ENCODE assay signal across 8 cellular contexts in the genomic region with DNA sequence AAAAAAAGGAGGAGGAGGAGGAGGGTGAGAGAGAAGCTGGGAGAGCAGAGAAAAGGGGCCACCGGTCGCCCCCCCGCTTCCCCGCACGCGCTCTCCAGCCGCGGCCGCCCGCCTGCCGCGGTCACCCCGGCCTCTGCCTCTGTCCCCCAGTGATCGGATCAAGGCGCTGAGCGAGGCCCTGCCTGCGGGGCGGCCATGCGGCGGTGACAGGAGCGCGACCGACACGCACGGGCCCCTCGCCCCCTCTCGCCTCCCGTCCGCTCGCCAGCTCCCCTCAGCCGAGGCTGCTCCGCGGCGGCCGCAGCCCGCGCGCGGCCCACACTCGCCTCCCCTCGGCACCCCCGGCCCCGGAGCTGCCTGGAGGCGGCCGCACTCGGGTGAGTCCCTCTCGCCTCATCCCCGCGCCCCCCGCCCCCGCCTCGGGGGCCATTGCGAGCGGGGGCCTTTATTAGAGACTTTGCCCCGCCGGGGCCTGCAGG. TPM values are rescaled to one million over a fixed set of nuclear protein-coding genes. Genes with fewer than 3 reads are reported as not detected.
DNase-seq lines count a peak whose midpoint lies in the region; ATAC-seq and TF ChIP-seq lines count a peak whose summit lies in the region.

A gene (plus strand): TSS at position 27 of the 479 bp plus-strand sequence. CDS start 31,411 bp downstream, outside the sequence.

- H3K27ac Mint-ChIP-seq in T-cell: peak within 1 kb of the TSS; percentile 89

- intact Hi-C loops in mucosa of descending colon (cut with DNase I, micrococcal nuclease) (no loop called here), transverse colon (cut with DNase I; ENCODE audit: low total_unique reads) (no loop called here)

- in situ Hi-C loops in transverse colon (cut with MboI; ENCODE audit: low pct_ligation_motif_present in 1 of 4, low pct_unique_long_range_greater_than_20kb in 1 of 4, low sequenced_read_pairs in 3 of 4): no loop called here

- no peaks in the 10 kb centered on the region for H3K27me3 Mint-ChIP-seq in T-cell

- no peak for TF ChIP-seq EP300 in transverse colon (IDR thresholded peaks at IDR 0.05; ENCODE audit: low read depth)

- peak within 1 kb of the TSS; percentile 99 to 100 (median 100) for H3K27ac ChIP-seq in transverse colon

- no peaks in the 10 kb centered on the region for H3K36me3 ChIP-seq in mucosa of descending colon (ENCODE audit: low read depth)
- no peaks in the 10 kb centered on the region for H3K36me3 ChIP-seq in transverse colon

- ATAC-seq in HG02973 (IDR thresholded peaks at IDR 0.05; ENCODE audit: unreplicated experiment) (peak; percentile 11), T-cell (replicated peaks in 1 of 4) (peak; percentile 28 to 41 (median 28)), mucosa of descending colon (peak; percentile 38)

- no peak for TF ChIP-seq POLR2A in transverse colon (IDR thresholded peaks at IDR 0.05)

- H3K4me1 ChIP-seq in mucosa of descending colon (ENCODE audit: low read depth): peaks cover 22% of the 10 kb centered on the region
- H3K4me1 ChIP-seq in transverse colon: peaks cover 23 to 45% (median 40%) of the 10 kb centered on the region in 4 donors

- POLR2A ChIA-PET in T-cell (lab: Charles Lee): no interaction called here

- H3K9me3 ChIP-seq in mucosa of descending colon (no peaks in the 10 kb centered on the region), transverse colon (no peaks in the 10 kb centered on the region)

- H3K4me3 Mint-ChIP-seq in T-cell: peak within 1 kb of the TSS; percentile 85 to 87 (median 86)

- no peaks in the 10 kb centered on the region for H3K9me3 Mint-ChIP-seq in T-cell

- DNase-seq in activated CD8-positive, alpha-beta memory T cell treated with anti-CD3 and anti-CD28 coated beads for 24 hours: peak; percentile 89
- no peak for DNase-seq in activated CD8-positive, alpha-beta memory T cell treated with anti-CD3 and anti-CD28 coated beads, Interleukin-2, amount 50 U/mL, for 4 hours
- peak in 6 of 34 experiments; percentile 11 to 50 (median 35) for DNase-seq in T-cell
- peak; percentile 50 for DNase-seq in effector CD8-positive, alpha-beta T cell (lab: John Stamatoyannopoulos, UW)
- DNase-seq in mucosa of descending colon: no peak
- DNase-seq in transverse colon: no peak
- DNase-seq in D341Med (ENCODE audit: low spot score): no peak

- TF ChIP-seq CTCF in mucosa of descending colon (IDR thresholded peaks at IDR 0.05) (no peak), transverse colon (IDR thresholded peaks at IDR 0.05) (no peak)

- CTCF ChIA-PET in T-cell (lab: Charles Lee): interaction anchor here (0.6 to 1.0 kb wide), 2 partner anchors 29 to 91 kb away, joined by 4 to 9 read pairs; no protein-coding TSS in a partner anchor

- H3K36me3 Mint-ChIP-seq in T-cell: peaks cover 3% of the 10 kb centered on the region

- H3K4me3 ChIP-seq in mucosa of descending colon (peak within 1 kb of the TSS; percentile 98), transverse colon (peak within 1 kb of the TSS; percentile 80 to 99 (median 98))

- H3K27me3 ChIP-seq in transverse colon: no peaks in the 10 kb centered on the region

- H3K4me1 Mint-ChIP-seq in T-cell: peaks cover 50 to 56% (median 53%) of the 10 kb centered on the region in 3 donors

- 0% methylated on average over 20 of the region's 56 CpGs; no CpG with 5 or more reads in 1 of the 2 donors for WGBS in transverse colon (ENCODE audit: low coverage in 1 of 2), 2 donors

RNA-seq across cellular contexts. Expression of the gene that starts here (rescaled TPM):
- 100 to 1,000 TPM; 155 to 196 (median 166) TPM for total RNA-seq in T-cell
- 100 to 1,000 TPM; 111 to 220 (median 130) TPM for total RNA-seq in mucosa of descending colon
- 100 to 1,000 TPM in 3 of 4 donors, 10 to 100 TPM in 1; 90.5 to 216 (median 139) TPM for total RNA-seq in transverse colon

Comparison
In these comparisons a context has a peak if more than half of its experiments do, and no peak if none do; other contexts are left out.
1. DNase-seq: peak in activated CD8-positive, alpha-beta memory T cell treated with anti-CD3 and anti-CD28 coated beads for 24 hours (single experiment) and effector CD8-positive, alpha-beta T cell (single experiment); none in activated CD8-positive, alpha-beta memory T cell treated with anti-CD3 and anti-CD28 coated beads, Interleukin-2, amount 50 U/mL, for 4 hours (single experiment), mucosa of descending colon (0 of 3), transverse colon (single experiment) and D341Med (single experiment).
2. Peak in every context shown above with its lines, with median percentiles within 50 percentile points of each other: ATAC-seq.